In genomic region chr13:53200075-53200474, GRCh38 we compare ENCODE assay signal across 18 cellular contexts.
DNase-seq lines count a peak whose midpoint lies in the region; ATAC-seq and TF ChIP-seq lines count a peak whose summit lies in the region.
"Had no signal": no experiment of that assay in that cellular context is flagged by ENCODE, and none has a peak within 500 bp of the region (broad histone marks: within the 10 kb centered on the region; RNA-seq: fewer than 3 reads in every experiment).

No MANE protein-coding gene starts in this region.

- H2AFZ ChIP-seq in GM23338 (no peak overlapping the region), mesenchymal stem cell (ENCODE audit: low read depth, low read length) (no peak overlapping the region)

- peak overlapping the region; percentile 15 for H4K91ac ChIP-seq in mesenchymal stem cell (ENCODE audit: low read length)

- H3K4me1 Mint-ChIP-seq in GM23338 (no peaks in the 10 kb centered on the region; the same call in 2 of the 3 replicates), chondrocyte (ENCODE audit: low read depth) (no peaks in the 10 kb centered on the region)
- H3K4me1 Mint-ChIP-seq in activated T-cell treated with anti-CD3 and anti-CD28 coated beads, Interleukin-2, amount 50 U/mL, for 4 hours (ENCODE audit: low read depth) = no peaks in the 10 kb centered on the region

- H3K27ac Mint-ChIP-seq in GM23338 = no peak overlapping the region
- H3K27ac Mint-ChIP-seq in chondrocyte (ENCODE audit: unreplicated experiment) = no peak overlapping the region
- H3K27ac Mint-ChIP-seq: CD8-positive, alpha-beta T cell had no signal

- H2BK15ac ChIP-seq in mesenchymal stem cell (ENCODE audit: low read depth, poor library complexity, severe bottlenecking) = no peak overlapping the region

- no peaks in the 10 kb centered on the region for H3K9me2 ChIP-seq in GM23338 (ENCODE audit: insufficient read depth)

- H2BK5ac ChIP-seq in mesenchymal stem cell (ENCODE audit: low read depth, low read length, poor library complexity, severe bottlenecking) = no peak overlapping the region

- H2AK5ac ChIP-seq in mesenchymal stem cell (ENCODE audit: low read length, severe bottlenecking) = no peak overlapping the region

- H2BK12ac ChIP-seq in mesenchymal stem cell (ENCODE audit: low read length in 2 of 2) = no peak overlapping the region

- no peaks in the 10 kb centered on the region for H3F3A ChIP-seq in GM23338 (replicated peaks; ENCODE audit: low read depth)

- H3K27me3 ChIP-seq in GM23338 (ENCODE audit: insufficient read depth) (peaks cover 48% of the 10 kb centered on the region), mesenchymal stem cell (ENCODE audit: control insufficient read depth in 1 of 2, insufficient read depth in 1 of 2, low read length in 2 of 2) (peaks cover 0 to 40% of the 10 kb centered on the region in 2 experiments), testis (no peaks in the 10 kb centered on the region)
- H3K27me3 ChIP-seq: BLaER1 had no signal

- H3K4me2 ChIP-seq in GM23338 = peak overlapping the region; percentile 73
- no peak overlapping the region for H3K4me2 ChIP-seq in mesenchymal stem cell (ENCODE audit: low read length, poor library complexity, severe bottlenecking)

- ATAC-seq in GM23338 = no peak
- no peak for ATAC-seq in activated T-cell treated with anti-CD3 and anti-CD28 coated beads, Interleukin-2, amount 50 U/mL, for 4 hours
- ATAC-seq in HG02610 (IDR thresholded peaks at IDR 0.05; ENCODE audit: unreplicated experiment) = no peak
- ATAC-seq: CD8-positive, alpha-beta T cell had no signal

- H3K36me3 Mint-ChIP-seq in GM23338 (ENCODE audit: low read depth) (no peaks in the 10 kb centered on the region), chondrocyte (ENCODE audit: low read depth) (no peaks in the 10 kb centered on the region)
- no peaks in the 10 kb centered on the region for H3K36me3 Mint-ChIP-seq in activated T-cell treated with anti-CD3 and anti-CD28 coated beads, Interleukin-2, amount 50 U/mL, for 4 hours (ENCODE audit: insufficient read depth)
- H3K36me3 Mint-ChIP-seq: CD8-positive, alpha-beta T cell had no signal

- H3K27me3 Mint-ChIP-seq in GM23338 (ENCODE audit: insufficient read depth, low read depth, poor library complexity) (peaks cover 27% of the 10 kb centered on the region), chondrocyte (ENCODE audit: low read depth) (peaks cover 13% of the 10 kb centered on the region)
- peaks cover 20% of the 10 kb centered on the region for H3K27me3 Mint-ChIP-seq in activated T-cell treated with anti-CD3 and anti-CD28 coated beads, Interleukin-2, amount 50 U/mL, for 4 hours (ENCODE audit: low read depth)

- H3K79me1 ChIP-seq in mesenchymal stem cell (replicated peaks; ENCODE audit: low read length, poor library complexity, severe bottlenecking) = no peaks in the 10 kb centered on the region

- H3K36me3 ChIP-seq in GM23338 (ENCODE audit: insufficient read depth) (no peaks in the 10 kb centered on the region), mesenchymal stem cell (ENCODE audit: control insufficient read depth in 1 of 2, insufficient read depth in 2 of 2, low read depth in 1 of 2, low read length in 2 of 2) (no peaks in the 10 kb centered on the region), testis (ENCODE audit: low read depth, missing control alignments) (no peaks in the 10 kb centered on the region)
- H3K36me3 ChIP-seq: BLaER1 had no signal

- no peak overlapping the region for H3K18ac ChIP-seq in mesenchymal stem cell (ENCODE audit: low read depth in 1 of 2, low read length in 2 of 2)

- H3K14ac ChIP-seq in mesenchymal stem cell (ENCODE audit: low read length in 2 of 2) = no peak overlapping the region

- H3K4me1 ChIP-seq in GM23338 (ENCODE audit: insufficient read depth) (no peaks in the 10 kb centered on the region), mesenchymal stem cell (ENCODE audit: control insufficient read depth, insufficient read depth, low read depth, low read length) (peaks cover 2% of the 10 kb centered on the region), testis (no peaks in the 10 kb centered on the region)

- H3K27ac ChIP-seq in GM23338 (ENCODE audit: low read depth) (no peak overlapping the region), mesenchymal stem cell (ENCODE audit: low read length, poor library complexity, severe bottlenecking) (no peak overlapping the region), testis (no peak overlapping the region)

- TF ChIP-seq CTCF in GM23338 (conservative IDR thresholded peaks at IDR 0.05; ENCODE audit: low read depth in 2 of 2) (no peak), chondrocyte (IDR thresholded peaks at IDR 0.05) (no peak), testis (IDR thresholded peaks at IDR 0.05) (no peak)

- H3K4me3 Mint-ChIP-seq in GM23338 = no peak overlapping the region; the same call in 2 of the 3 replicates
- H3K4me3 Mint-ChIP-seq in chondrocyte (ENCODE audit: unreplicated experiment) = no peak overlapping the region
- H3K4me3 Mint-ChIP-seq in activated T-cell treated with anti-CD3 and anti-CD28 coated beads, Interleukin-2, amount 50 U/mL, for 4 hours = no peak overlapping the region
- H3K4me3 Mint-ChIP-seq: CD8-positive, alpha-beta T cell had no signal

- H3K4ac ChIP-seq in mesenchymal stem cell (ENCODE audit: low read depth in 1 of 2, low read length in 2 of 2) = no peak overlapping the region

- 98% methylated on average over 34 of the region's 34 CpGs for WGBS in mesenchymal stem cell
- 64 to 83% methylated on average over 30 to 34 of the region's 34 CpGs for WGBS in testis, 2 donors

- peak; percentile 2 for DNase-seq in GM23338 (ENCODE audit: low spot score)
- peak; percentile 92 for DNase-seq in chondrocyte (ENCODE audit: low spot score)
- DNase-seq in mesenchymal stem cell = no peak
- DNase-seq in testis = no peak
- DNase-seq in activated T-cell treated with anti-CD3 and anti-CD28 coated beads, Interleukin-2, amount 50 U/mL, for 4 hours = no peak
- DNase-seq in activated CD4-positive, alpha-beta T cell treated with anti-CD3 and anti-CD28 coated beads, Interleukin-2, amount 50 U/mL, for 4 hours = no peak
- DNase-seq: CD8-positive, alpha-beta T cell; Karpas-422; MV-4-11; NCI-H1694; NCI-H2081; NCI-H2171; NCI-H345; NCI-H524; OCI-M1; Right ventricle myocardium superior had no signal

- H3K23ac ChIP-seq in mesenchymal stem cell (ENCODE audit: low read length in 2 of 2) = no peak overlapping the region

- H3K9ac ChIP-seq in mesenchymal stem cell (ENCODE audit: low read length) = no peak overlapping the region
- H3K9ac ChIP-seq: BLaER1 had no signal

- intact Hi-C loops in testis (cut with DNase I; ENCODE audit: low total_unique reads) = no loop called here

- H3K9me3 ChIP-seq in mesenchymal stem cell (ENCODE audit: control insufficient read depth, low read length) (no peaks in the 10 kb centered on the region), testis (no peaks in the 10 kb centered on the region)

- H3K79me2 ChIP-seq in GM23338 (replicated peaks; ENCODE audit: insufficient read depth) = no peaks in the 10 kb centered on the region

- TF ChIP-seq POLR2A in testis (IDR thresholded peaks at IDR 0.05) = no peak

- no peaks in the 10 kb centered on the region for H4K20me1 ChIP-seq in GM23338 (replicated peaks; ENCODE audit: insufficient read depth)
- H4K20me1 ChIP-seq: BLaER1 had no signal

- H4K8ac ChIP-seq in mesenchymal stem cell (ENCODE audit: low read length) = no peak overlapping the region

- H3K9me3 Mint-ChIP-seq in GM23338 (no peaks in the 10 kb centered on the region), chondrocyte (ENCODE audit: low read depth) (no peaks in the 10 kb centered on the region)
- peaks cover 3% of the 10 kb centered on the region for H3K9me3 Mint-ChIP-seq in activated T-cell treated with anti-CD3 and anti-CD28 coated beads, Interleukin-2, amount 50 U/mL, for 4 hours
- H3K9me3 Mint-ChIP-seq: CD8-positive, alpha-beta T cell had no signal

- peak overlapping the region; percentile 55; the same call in 1 of the 2 replicates for H3K4me3 ChIP-seq in GM23338
- H3K4me3 ChIP-seq in mesenchymal stem cell (ENCODE audit: insufficient read depth in 1 of 2, low read depth in 1 of 2, low read length in 2 of 2) = no peak overlapping the region
- peak overlapping the region; percentile 32 to 37 for H3K4me3 ChIP-seq in testis
- H3K4me3 ChIP-seq: BLaER1 had no signal

- no peak overlapping the region for H2BK120ac ChIP-seq in mesenchymal stem cell (ENCODE audit: low read depth, low read length)

TF ChIP-seq in GM23338, 12 proteins besides CTCF, POLR2A, EP300 and RAD21 (continues in another document):
- TF ChIP-seq EZH2phosphoT487 (IDR thresholded peaks at IDR 0.05; ENCODE audit: unreplicated experiment) (no peak), NANOG (IDR thresholded peaks at IDR 0.05; ENCODE audit: borderline replicate concordance) (no peak), STAT1 (IDR thresholded peaks at IDR 0.05; ENCODE audit: unreplicated experiment) (no peak), POLR2AphosphoS5 (IDR thresholded peaks at IDR 0.05; ENCODE audit: low read depth) (no peak), ZNF331 (CRISPR knock-in tag; IDR thresholded peaks at IDR 0.05; ENCODE audit: low read depth) (no peak), EZH2 (IDR thresholded peaks at IDR 0.05; ENCODE audit: low read depth, unreplicated experiment) (no peak), ZNF114 (CRISPR knock-in tag; IDR thresholded peaks at IDR 0.05) (no peak)

Comparison
In these comparisons a context has a peak if more than half of its experiments do, and no peak if none do; other contexts are left out.
1. DNase-seq: peak in GM23338 (single experiment) and chondrocyte (single experiment); none in mesenchymal stem cell (single experiment), testis (single experiment), activated T-cell treated with anti-CD3 and anti-CD28 coated beads, Interleukin-2, amount 50 U/mL, for 4 hours (single experiment) and activated CD4-positive, alpha-beta T cell treated with anti-CD3 and anti-CD28 coated beads, Interleukin-2, amount 50 U/mL, for 4 hours (0 of 2).
2. H3K4me3 ChIP-seq: peak in GM23338 (single experiment) and testis (2 of 2); none in mesenchymal stem cell (0 of 2).